ENCODE assay signal across 8 cellular contexts in genomic region chr1:193104496-193104905, GRCh38. TPM values are rescaled to one million over a fixed set of nuclear protein-coding genes. Genes with fewer than 3 reads are reported as not detected.
DNase-seq lines count a peak whose midpoint lies in the region; ATAC-seq, FAIRE-seq and TF ChIP-seq lines count a peak whose summit lies in the region.

No MANE protein-coding gene starts in this region.

- H2BK15ac ChIP-seq in H1 (ENCODE audit: low read length), result no peak overlapping the region

- H4K20me1 ChIP-seq in KMS-11 (ENCODE audit: insufficient read depth), result no peaks in the 10 kb centered on the region
- H4K20me1 ChIP-seq in H1 (replicated peaks in 1 of 2; ENCODE audit: control insufficient read depth in 1 of 2, insufficient read depth in 2 of 2, low read length in 2 of 2), result peaks cover 0 to 2% of the 10 kb centered on the region in 2 experiments

- H3K9ac ChIP-seq in KMS-11 (peak overlapping the region; percentile 51; the same call in 1 of the 2 replicates), H1 (replicated peaks in 1 of 4; ENCODE audit: extremely low read depth in 1 of 4, low read depth in 3 of 4, low read length in 3 of 4) (peak overlapping the region in 3 of 4 experiments; percentile 41 to 59 (median 53); a peak in 4 of 7 replicates), stomach smooth muscle (ENCODE audit: low read length in 2 of 2) (peak overlapping the region; percentile 69 to 84)

- WGBS in H1 (ENCODE audit: extremely low coverage in 1 of 2, insufficient coverage in 1 of 2, insufficient read length in 1 of 2, insufficient replicate concordance in 2 of 2, low coverage in 1 of 2, low lambda C conversion rate in 2 of 2, missing lambda C conversion rate in 1 of 2), 2 experiments, result 3% methylated on average over 24 of the region's 24 CpGs; no CpG with 5 or more reads in 1 of the 2 experiments

- no peak overlapping the region for H3K56ac ChIP-seq in H1 (replicated peaks; ENCODE audit: insufficient read length, low read depth, low read length)

- no peak overlapping the region for H2AK5ac ChIP-seq in H1 (ENCODE audit: low read depth, low read length)

- no peak overlapping the region for H4K5ac ChIP-seq in H1 (ENCODE audit: insufficient read length, low read depth, low read length)

- TF ChIP-seq CTCF in KMS-11 (conservative IDR thresholded peaks at IDR 0.05; ENCODE audit: low read depth, low read length) (no peak), WI38 (IDR thresholded peaks at IDR 0.05; ENCODE audit: low read depth, low read length) (no peak), H1 (IDR thresholded peaks at IDR 0.05; ENCODE audit: control extremely low read depth in 1 of 3, insufficient read depth in 1 of 3, low read depth in 1 of 3, low read length in 3 of 3) (no peak)

- H3K4me3 ChIP-seq in KMS-11 (IDR thresholded peaks at IDR 0.05; ENCODE audit: insufficient read depth, low read depth, low read length), result peak overlapping the region; percentile 87
- peak overlapping the region; percentile 71 for H3K4me3 ChIP-seq in WI38 (ENCODE audit: low read depth, low read length)
- H3K4me3 ChIP-seq in H1 (ENCODE audit: extremely low read depth in 1 of 4, insufficient read depth in 2 of 4, low read depth in 3 of 4, low read length in 4 of 4), result peak overlapping the region; percentile 67 to 82 (median 76)
- peak overlapping the region; percentile 88 to 98 for H3K4me3 ChIP-seq in stomach smooth muscle (ENCODE audit: low read length in 2 of 2)

- no peak overlapping the region for H3K23ac ChIP-seq in H1 (ENCODE audit: insufficient read length)

- TF ChIP-seq RAD21 in H1 (IDR thresholded peaks at IDR 0.05 in 1 of 2, conservative IDR thresholded peaks at IDR 0.05 in 1 of 2; ENCODE audit: low read depth in 2 of 2, low read length in 2 of 2), result no peak

- H3K4me2 ChIP-seq in KMS-11, result peak overlapping the region; percentile 96
- peak overlapping the region; percentile 83 to 91 for H3K4me2 ChIP-seq in H1 (ENCODE audit: insufficient read depth in 1 of 2, low read depth in 2 of 2, low read length in 2 of 2)

- no peak overlapping the region for H3K4ac ChIP-seq in H1 (replicated peaks; ENCODE audit: insufficient read length, low read depth, low read length)

- CTCF ChIA-PET in H1 (lab: Charles Lee; ENCODE audit: partially characterized antibody), result interaction anchor here (0.5 to 2.3 kb wide), 9 partner anchors 9 to 1622 kb away, joined by 3 to 10 read pairs (median 5); partner anchors contain the start of gene CDC73

- no peak for FAIRE-seq in H1 (lab: Jason Lieb, UNC)

- H3K27me3 ChIP-seq in KMS-11 (ENCODE audit: insufficient read depth, low read depth) (no peaks in the 10 kb centered on the region), H1 (replicated peaks in 1 of 4; ENCODE audit: control insufficient read depth in 3 of 4, extremely low read depth in 1 of 4, insufficient read depth in 3 of 4, low read length in 3 of 4) (peaks cover 0 to 11% (median 3%) of the 10 kb centered on the region in 4 experiments; a peak in 3 of 7 replicates), stomach smooth muscle (ENCODE audit: control insufficient read depth in 1 of 2, insufficient read depth in 2 of 2, low read length in 2 of 2) (no peaks in the 10 kb centered on the region)

- no peak for TF ChIP-seq POLR2A in H1 (IDR thresholded peaks at IDR 0.05; ENCODE audit: control extremely low read depth in 1 of 2, low read depth in 2 of 2, low read length in 2 of 2)

- H2BK20ac ChIP-seq in H1 (ENCODE audit: low read length), result no peak overlapping the region

- peaks cover 20% of the 10 kb centered on the region; the same call in 1 of the 2 replicates for H3K79me2 ChIP-seq in KMS-11 (ENCODE audit: insufficient read depth, low read depth)
- H3K79me2 ChIP-seq in H1 (ENCODE audit: control insufficient read depth in 1 of 2, insufficient read depth in 2 of 2, low read length in 2 of 2), result no peaks in the 10 kb centered on the region

- no peak overlapping the region for H3K14ac ChIP-seq in H1 (ENCODE audit: insufficient read length)

- peaks cover 9% of the 10 kb centered on the region for H3K23me2 ChIP-seq in H1 (ENCODE audit: low read depth, low read length)

- ATAC-seq in GM21825 (IDR thresholded peaks at IDR 0.05; ENCODE audit: unreplicated experiment), result peak; percentile 43

- peak overlapping the region; percentile 47; the same call in 1 of the 2 replicates for H3K27ac ChIP-seq in KMS-11
- H3K27ac ChIP-seq in H1 (ENCODE audit: low read depth, low read length), result no peak overlapping the region
- peak overlapping the region; percentile 84 for H3K27ac ChIP-seq in stomach smooth muscle (ENCODE audit: low read length)

- H3K79me1 ChIP-seq in H1 (ENCODE audit: low read depth, low read length), result no peaks in the 10 kb centered on the region

- H4K91ac ChIP-seq in H1 (replicated peaks; ENCODE audit: insufficient read length, low read length), result no peak overlapping the region

- H3K9me3 ChIP-seq in H1 (ENCODE audit: insufficient read depth in 2 of 2, low read depth in 1 of 2, low read length in 1 of 2) (no peaks in the 10 kb centered on the region), stomach smooth muscle (ENCODE audit: control insufficient read depth in 2 of 2, low read length in 2 of 2) (no peaks in the 10 kb centered on the region)

- TF ChIP-seq EP300 in H1 (IDR thresholded peaks at IDR 0.05; ENCODE audit: borderline replicate concordance in 1 of 2, low read depth in 2 of 2, low read length in 2 of 2), result no peak

- H3K18ac ChIP-seq in H1 (ENCODE audit: extremely low read depth, low read length), result no peak overlapping the region

- no peak overlapping the region for H2BK5ac ChIP-seq in H1 (ENCODE audit: low read depth, low read length)

- H2AFZ ChIP-seq in KMS-11 (ENCODE audit: low read depth) (peak overlapping the region; percentile 74), H1 (ENCODE audit: low read length) (peak overlapping the region; percentile 94)

- H2BK12ac ChIP-seq in H1 (ENCODE audit: low read depth, low read length), result no peak overlapping the region

- no peak overlapping the region for H2BK120ac ChIP-seq in H1 (replicated peaks; ENCODE audit: low read depth, low read length)

- no peaks in the 10 kb centered on the region for H3K36me3 ChIP-seq in KMS-11 (ENCODE audit: insufficient read depth)
- H3K36me3 ChIP-seq in H1 (ENCODE audit: control insufficient read depth in 2 of 4, insufficient read depth in 4 of 4, low read length in 3 of 4), result peaks cover 0 to 3% (median under 1%) of the 10 kb centered on the region in 4 experiments; a peak in 2 of 8 replicates
- peaks cover 5 to 6% of the 10 kb centered on the region in 2 donors for H3K36me3 ChIP-seq in stomach smooth muscle (ENCODE audit: control insufficient read depth in 2 of 2, insufficient read depth in 2 of 2, low read length in 2 of 2)

- POLR2A ChIA-PET in H1 (lab: Charles Lee; ENCODE audit: partially characterized antibody), result interaction anchor here (0.8 to 5.2 kb wide), 8 partner anchors 9 to 45 kb away, joined by 3 to 21 read pairs (median 6); partner anchors contain the start of genes CDC73, RO60 and UCHL5

- peak; percentile 70 for DNase-seq in SIG-M5 treated with dmso at 0.1 percent for 504 hours (lab: John Stamatoyannopoulos, UW; ENCODE audit: unreplicated experiment)
- no peak for DNase-seq in SIG-M5 (lab: John Stamatoyannopoulos, UW)
- peak in 1 of 2 experiments; percentile 54 for DNase-seq in H1 (ENCODE audit: low read depth in 1 of 2, low spot score in 2 of 2)
- peak; percentile 57 to 62 for DNase-seq in lung microvascular endothelial cell (ENCODE audit: low read depth in 2 of 2)

- H3K4me1 ChIP-seq in KMS-11 (ENCODE audit: low read depth, poor library complexity, severe bottlenecking), result peaks cover 25% of the 10 kb centered on the region
- peaks cover 0 to 5% (median 2%) of the 10 kb centered on the region in 4 experiments; a peak in 4 of 7 replicates for H3K4me1 ChIP-seq in H1 (replicated peaks in 1 of 4; ENCODE audit: control insufficient read depth in 3 of 4, insufficient read depth in 4 of 4, low read length in 3 of 4)
- H3K4me1 ChIP-seq in stomach smooth muscle (ENCODE audit: control insufficient read depth, insufficient read depth, low read length), result peaks cover 5% of the 10 kb centered on the region

- H4K8ac ChIP-seq in H1 (ENCODE audit: extremely low read depth, insufficient read depth, low read length), result peak overlapping the region; percentile 45

RNA-seq across cellular contexts. Expression of gene GLRX2, which starts 0.7 kb away (rescaled TPM):
- total RNA-seq in H1 (2021; fragmentation: NEBNext Ultra II Directional; extraction: Animal tissue kit (Norgen Biotek cat#: 25700)), result 13.5 and 14.2 TPM in 2 replicates
- 3.4 and 4.8 TPM in 2 replicates for polyA plus RNA-seq in H1 (2011; rRNA removed)
- polyA plus RNA-seq in H1 (2011; cell fraction: cytosol; rRNA removed), result 6.1 TPM
- polyA plus RNA-seq in H1 (2011; cell fraction: nucleus; rRNA removed), result 0.58 TPM
- polyA plus RNA-seq in H1 (2012, experiment 1 of 2), result 3.8 to 9.7 TPM (median 6.8 TPM) in 4 replicates
- polyA plus RNA-seq in H1 (2012, experiment 2 of 2), result 14.3 TPM
- polyA plus RNA-seq in H1 (2013, experiment 1 of 2), result 12.3 TPM
- 12.7 TPM for polyA plus RNA-seq in H1 (2013, experiment 2 of 2)
- polyA minus RNA-seq in H1 (2011; rRNA and poly(A)+ RNA removed), result 0.59 and 0.60 TPM in 2 replicates
- 0.51 TPM for polyA minus RNA-seq in H1 (2011; cell fraction: cytosol; rRNA and poly(A)+ RNA removed)
- polyA minus RNA-seq in H1 (2011; cell fraction: nucleus; rRNA and poly(A)+ RNA removed), result 2.5 TPM
- 3.7 and 6.7 TPM in 2 replicates for total RNA-seq in lung microvascular endothelial cell

RNA-seq across cellular contexts. Expression of gene CDC73, which starts 17.3 kb away (rescaled TPM):
- 61.2 and 64.0 TPM in 2 replicates for total RNA-seq in H1 (2021; fragmentation: NEBNext Ultra II Directional; extraction: Animal tissue kit (Norgen Biotek cat#: 25700))
- polyA plus RNA-seq in H1 (2011; rRNA removed), result 6.5 and 9.8 TPM in 2 replicates
- polyA plus RNA-seq in H1 (2011; cell fraction: cytosol; rRNA removed), result 17.0 TPM
- polyA plus RNA-seq in H1 (2011; cell fraction: nucleus; rRNA removed), result 6.1 TPM
- 24.3 to 49.0 TPM (median 32.1 TPM) in 4 replicates for polyA plus RNA-seq in H1 (2012, experiment 1 of 2)
- 3.2 TPM for polyA plus RNA-seq in H1 (2012, experiment 2 of 2)
- 22.9 TPM for polyA plus RNA-seq in H1 (2013, experiment 1 of 2)
- polyA plus RNA-seq in H1 (2013, experiment 2 of 2), result 23.2 TPM
- polyA minus RNA-seq in H1 (2011; rRNA and poly(A)+ RNA removed), result 31.7 and 41.3 TPM in 2 replicates
- polyA minus RNA-seq in H1 (2011; cell fraction: cytosol; rRNA and poly(A)+ RNA removed), result 21.9 TPM
- 59.2 TPM for polyA minus RNA-seq in H1 (2011; cell fraction: nucleus; rRNA and poly(A)+ RNA removed)
- total RNA-seq in lung microvascular endothelial cell, result 8.9 and 12.9 TPM in 2 replicates

RNA-seq across cellular contexts. Expression of gene RO60, which starts 45.1 kb away (rescaled TPM):
- total RNA-seq in H1 (2021; fragmentation: NEBNext Ultra II Directional; extraction: Animal tissue kit (Norgen Biotek cat#: 25700)), result 88.0 and 103 TPM in 2 replicates
- 11.8 and 13.6 TPM in 2 replicates for polyA plus RNA-seq in H1 (2011; rRNA removed)
- 11.4 TPM for polyA plus RNA-seq in H1 (2011; cell fraction: cytosol; rRNA removed)
- polyA plus RNA-seq in H1 (2011; cell fraction: nucleus; rRNA removed), result 29.8 TPM
- polyA plus RNA-seq in H1 (2012, experiment 1 of 2), result 14.7 to 21.1 TPM (median 18.3 TPM) in 4 replicates
- polyA plus RNA-seq in H1 (2012, experiment 2 of 2), result 1.2 TPM
- polyA plus RNA-seq in H1 (2013, experiment 1 of 2), result 42.7 TPM
- 36.0 TPM for polyA plus RNA-seq in H1 (2013, experiment 2 of 2)
- 141 and 173 TPM in 2 replicates for polyA minus RNA-seq in H1 (2011; rRNA and poly(A)+ RNA removed)
- polyA minus RNA-seq in H1 (2011; cell fraction: cytosol; rRNA and poly(A)+ RNA removed), result 67.7 TPM
- 188 TPM for polyA minus RNA-seq in H1 (2011; cell fraction: nucleus; rRNA and poly(A)+ RNA removed)
- 112 and 154 TPM in 2 replicates for total RNA-seq in lung microvascular endothelial cell

RNA-seq across cellular contexts. Expression of gene UCHL5, which starts 45.3 kb away (rescaled TPM):
- 34.4 and 40.0 TPM in 2 replicates for total RNA-seq in H1 (2021; fragmentation: NEBNext Ultra II Directional; extraction: Animal tissue kit (Norgen Biotek cat#: 25700))
- polyA plus RNA-seq in H1 (2011; rRNA removed), result 6.2 and 12.0 TPM in 2 replicates
- polyA plus RNA-seq in H1 (2011; cell fraction: cytosol; rRNA removed), result 20.9 TPM
- polyA plus RNA-seq in H1 (2011; cell fraction: nucleus; rRNA removed), result 8.6 TPM
- 22.9 to 36.8 TPM (median 24.6 TPM) in 4 replicates for polyA plus RNA-seq in H1 (2012, experiment 1 of 2)
- polyA plus RNA-seq in H1 (2012, experiment 2 of 2), result 5.2 TPM
- polyA plus RNA-seq in H1 (2013, experiment 1 of 2), result 34.0 TPM
- 32.8 TPM for polyA plus RNA-seq in H1 (2013, experiment 2 of 2)
- 16.0 and 16.3 TPM in 2 replicates for polyA minus RNA-seq in H1 (2011; rRNA and poly(A)+ RNA removed)
- polyA minus RNA-seq in H1 (2011; cell fraction: cytosol; rRNA and poly(A)+ RNA removed), result 18.9 TPM
- polyA minus RNA-seq in H1 (2011; cell fraction: nucleus; rRNA and poly(A)+ RNA removed), result 38.1 TPM
- 12.4 and 12.9 TPM in 2 replicates for total RNA-seq in lung microvascular endothelial cell
